Comparison of ENCODE assay signal across 15 cellular contexts in genomic region chr14:103530831-103531230, GRCh38. TPM values are rescaled to one million over a fixed set of nuclear protein-coding genes. Genes with fewer than 3 reads are reported as not detected.
DNase-seq lines count a peak whose midpoint lies in the region; ATAC-seq and TF ChIP-seq lines count a peak whose summit lies in the region.
"Had no signal": no experiment of that assay in that cellular context is flagged by ENCODE, and none has a peak within 500 bp of the region (broad histone marks: within the 10 kb centered on the region; RNA-seq: fewer than 3 reads in every experiment).

No MANE protein-coding gene starts in this region.

- peaks cover 4% of the 10 kb centered on the region; the same call in 1 of the 2 replicates for H3K36me3 ChIP-seq in PC-3 (ENCODE audit: low read depth, low read length)
- H3K36me3 ChIP-seq: uterus had no signal

- H3K27me3 Mint-ChIP-seq in activated T-cell treated with anti-CD3 and anti-CD28 coated beads, Interleukin-2, amount 50 U/mL, for 72 hours (ENCODE audit: low read depth) = no peaks in the 10 kb centered on the region
- H3K27me3 Mint-ChIP-seq in endothelial cell (ENCODE audit: unreplicated experiment) = peaks cover 12% of the 10 kb centered on the region
- H3K27me3 Mint-ChIP-seq: activated B cell treated with CpG ODN at 0.5 μM for 24 hours had no signal

- TF ChIP-seq CTCF in PC-3 (conservative IDR thresholded peaks at IDR 0.05; ENCODE audit: low read depth, low read length) (no peak), endothelial cell (IDR thresholded peaks at IDR 0.05; ENCODE audit: unreplicated experiment) (no peak)

- H3K4me3 Mint-ChIP-seq in activated T-cell treated with anti-CD3 and anti-CD28 coated beads, Interleukin-2, amount 50 U/mL, for 72 hours = peak overlapping the region; percentile 84 to 88
- peak overlapping the region; percentile 60 for H3K4me3 Mint-ChIP-seq in endothelial cell (ENCODE audit: unreplicated experiment)
- peak overlapping the region; percentile 91 for H3K4me3 Mint-ChIP-seq in stimulated activated effector memory CD8-positive, alpha-beta T cell treated with anti-CD3 and anti-CD28 coated beads, Interleukin-12 subunit alpha, Interleukin-12 subunit beta, amount 100 ng/mL, for 72 hours

- peak overlapping the region; percentile 94; the same call in 1 of the 2 replicates for H3K4me3 ChIP-seq in PC-3 (ENCODE audit: low read length)
- H3K4me3 ChIP-seq: uterus had no signal

- H3K4me1 ChIP-seq in PC-3 (ENCODE audit: insufficient read depth, low read length) = peaks cover 22% of the 10 kb centered on the region

- H4K20me1 ChIP-seq in PC-3 (ENCODE audit: low read length) = peaks cover 8% of the 10 kb centered on the region; the same call in 1 of the 2 replicates

- no peak overlapping the region for H3K9ac ChIP-seq in PC-3 (ENCODE audit: low read length)

- H3K9me2 ChIP-seq in PC-3 (replicated peaks; ENCODE audit: low read length) = no peaks in the 10 kb centered on the region

- H3K27ac ChIP-seq in PC-3 (ENCODE audit: low read length) = no peak overlapping the region
- H3K27ac ChIP-seq: uterus had no signal

- H3K9me3 ChIP-seq in PC-3 (ENCODE audit: low read length) = no peaks in the 10 kb centered on the region
- H3K9me3 ChIP-seq: uterus had no signal

- no peaks in the 10 kb centered on the region for H3F3A ChIP-seq in PC-3 (ENCODE audit: low read length, unreplicated experiment)

- no peaks in the 10 kb centered on the region for H3K9me3 Mint-ChIP-seq in activated T-cell treated with anti-CD3 and anti-CD28 coated beads, Interleukin-2, amount 50 U/mL, for 72 hours
- no peaks in the 10 kb centered on the region for H3K9me3 Mint-ChIP-seq in endothelial cell (ENCODE audit: unreplicated experiment)
- no peaks in the 10 kb centered on the region for H3K9me3 Mint-ChIP-seq in stimulated activated effector memory CD8-positive, alpha-beta T cell treated with anti-CD3 and anti-CD28 coated beads, Interleukin-12 subunit alpha, Interleukin-12 subunit beta, amount 100 ng/mL, for 72 hours
- H3K9me3 Mint-ChIP-seq: activated B cell treated with CpG ODN at 0.5 μM for 24 hours had no signal

- peak overlapping the region; percentile 96 for H3K4me2 ChIP-seq in PC-3 (ENCODE audit: low read length)

- H3K27ac Mint-ChIP-seq in activated T-cell treated with anti-CD3 and anti-CD28 coated beads, Interleukin-2, amount 50 U/mL, for 72 hours = no peak overlapping the region
- no peak overlapping the region for H3K27ac Mint-ChIP-seq in endothelial cell (ENCODE audit: unreplicated experiment)
- peak overlapping the region; percentile 74 for H3K27ac Mint-ChIP-seq in stimulated activated effector memory CD8-positive, alpha-beta T cell treated with anti-CD3 and anti-CD28 coated beads, Interleukin-12 subunit alpha, Interleukin-12 subunit beta, amount 100 ng/mL, for 72 hours

- DNase-seq in activated T-cell treated with anti-CD3 and anti-CD28 coated beads, Interleukin-2, amount 50 U/mL, for 72 hours = no peak
- no peak for DNase-seq in activated T-cell treated with anti-CD3 and anti-CD28 coated beads, Interleukin-2, amount 50 U/mL, for 1 hour
- DNase-seq in PC-3 (no peak), endothelial cell (ENCODE audit: low spot score) (no peak), ureter (ENCODE audit: low spot score) (no peak), Ammon's horn (ENCODE audit: low spot score) (no peak), NCI-H2029 (lab: John Stamatoyannopoulos, UW) (no peak)
- DNase-seq in stimulated activated effector memory CD8-positive, alpha-beta T cell treated with anti-CD3 and anti-CD28 coated beads, Interleukin-12 subunit alpha, Interleukin-12 subunit beta, amount 100 ng/mL, for 72 hours (ENCODE audit: low spot score in 2 of 2) = no peak
- DNase-seq: activated B cell treated with CpG ODN at 0.5 μM for 24 hours; hypothalamus; NCI-H1105; stimulated activated CD4-positive, alpha-beta T cell treated with anti-CD3 and anti-CD28 coated beads, Interleukin-4, amount 100 ng/mL, for 24 hours had no signal

- intact Hi-C loops in PC-3 (cut with micrococcal nuclease) = no loop called here

- CTCF ChIA-PET in PC-3 (lab: Charles Lee) = no interaction called here

- ATAC-seq in activated T-cell treated with anti-CD3 and anti-CD28 coated beads, Interleukin-2, amount 50 U/mL, for 72 hours (replicated peaks in 1 of 2) = no peak
- ATAC-seq in PC-3 = no peak
- ATAC-seq in stimulated activated effector memory CD8-positive, alpha-beta T cell treated with anti-CD3 and anti-CD28 coated beads, Interleukin-12 subunit alpha, Interleukin-12 subunit beta, amount 100 ng/mL, for 72 hours = no peak
- ATAC-seq: left ventricle myocardium superior, sciatic nerve had no signal

- H2AFZ ChIP-seq in PC-3 (ENCODE audit: low read length) = no peak overlapping the region

- peaks cover 37% of the 10 kb centered on the region for H3K4me1 Mint-ChIP-seq in activated T-cell treated with anti-CD3 and anti-CD28 coated beads, Interleukin-2, amount 50 U/mL, for 72 hours (ENCODE audit: low read depth)
- peaks cover 12% of the 10 kb centered on the region for H3K4me1 Mint-ChIP-seq in endothelial cell (ENCODE audit: unreplicated experiment)
- peaks cover 50% of the 10 kb centered on the region for H3K4me1 Mint-ChIP-seq in stimulated activated effector memory CD8-positive, alpha-beta T cell treated with anti-CD3 and anti-CD28 coated beads, Interleukin-12 subunit alpha, Interleukin-12 subunit beta, amount 100 ng/mL, for 72 hours

- no peaks in the 10 kb centered on the region for H3K27me3 ChIP-seq in PC-3 (ENCODE audit: low read length)
- H3K27me3 ChIP-seq: uterus had no signal

- peaks cover 41% of the 10 kb centered on the region for H3K79me2 ChIP-seq in PC-3 (ENCODE audit: low read length)

- POLR2A ChIA-PET in PC-3 (lab: Charles Lee; ENCODE audit: unreplicated experiment) = no interaction called here

- no TSS peak for BruUV-seq in PC-3 (replicated peaks; lab: Mats Ljungman, UMichigan)

- H3K36me3 Mint-ChIP-seq in activated T-cell treated with anti-CD3 and anti-CD28 coated beads, Interleukin-2, amount 50 U/mL, for 72 hours (ENCODE audit: insufficient read depth in 2 of 2) = peaks cover 0 to 3% of the 10 kb centered on the region in 2 donors
- H3K36me3 Mint-ChIP-seq in endothelial cell (ENCODE audit: low read depth, unreplicated experiment) = no peaks in the 10 kb centered on the region
- peaks cover 42% of the 10 kb centered on the region for H3K36me3 Mint-ChIP-seq in stimulated activated effector memory CD8-positive, alpha-beta T cell treated with anti-CD3 and anti-CD28 coated beads, Interleukin-12 subunit alpha, Interleukin-12 subunit beta, amount 100 ng/mL, for 72 hours

RNA-seq across cellular contexts. Expression of gene TRMT61A, which starts 1.8 kb away (rescaled TPM):
- total RNA-seq in activated T-cell treated with anti-CD3 and anti-CD28 coated beads, Interleukin-2, amount 50 U/mL, for 72 hours = 1 to 10 TPM; 6.3 to 8.4 TPM
- total RNA-seq in PC-3 (2014; rRNA removed) = 51.2 and 72.9 TPM in 2 replicates
- 6.1 TPM for total RNA-seq in endothelial cell (ENCODE audit: unreplicated experiment)
- total RNA-seq in ureter = 22.4 TPM

RNA-seq across cellular contexts. Expression of gene CKB, which starts 8.2 kb away (rescaled TPM):
- total RNA-seq in activated T-cell treated with anti-CD3 and anti-CD28 coated beads, Interleukin-2, amount 50 U/mL, for 72 hours = 1 to 10 TPM; 7.0 to 9.5 TPM
- total RNA-seq in PC-3 (2014; rRNA removed) (299 and 324 TPM in 2 replicates), endothelial cell (ENCODE audit: unreplicated experiment) (23.1 TPM), ureter (310 TPM)

RNA-seq across cellular contexts. Expression of gene BAG5, which starts 31.6 kb away (rescaled TPM):
- total RNA-seq in activated T-cell treated with anti-CD3 and anti-CD28 coated beads, Interleukin-2, amount 50 U/mL, for 72 hours = 10 to 100 TPM; 29.3 TPM
- total RNA-seq in PC-3 (2014; rRNA removed) = 28.1 and 33.0 TPM in 2 replicates
- total RNA-seq in endothelial cell (ENCODE audit: unreplicated experiment) = 39.9 TPM
- total RNA-seq in ureter = 36.8 TPM

RNA-seq across cellular contexts. Expression of gene COA8, which starts 31.9 kb away (rescaled TPM):
- 10 to 100 TPM; 40.0 to 47.8 TPM for total RNA-seq in activated T-cell treated with anti-CD3 and anti-CD28 coated beads, Interleukin-2, amount 50 U/mL, for 72 hours
- total RNA-seq in PC-3 (2014; rRNA removed) (52.7 and 62.3 TPM in 2 replicates), endothelial cell (ENCODE audit: unreplicated experiment) (45.2 TPM), ureter (37.3 TPM)

Comparison
In these comparisons a context has a peak if more than half of its experiments do, and no peak if none do; other contexts are left out.
1. RNA of gene CKB, which starts 8.2 kb away (total RNA-seq): 310 TPM in ureter (single experiment) and 299 to 324 TPM in PC-3; 23.1 TPM in endothelial cell (single experiment) and 7.0 to 9.5 TPM in activated T-cell treated with anti-CD3 and anti-CD28 coated beads, Interleukin-2, amount 50 U/mL, for 72 hours; every median in the first group is over 10 times any median in the second.
2. Peak in every context shown above with its lines, with median percentiles within 50 percentile points of each other: H3K4me3 Mint-ChIP-seq.